ENCODE assay signal across 8 cellular contexts in the genomic region with DNA sequence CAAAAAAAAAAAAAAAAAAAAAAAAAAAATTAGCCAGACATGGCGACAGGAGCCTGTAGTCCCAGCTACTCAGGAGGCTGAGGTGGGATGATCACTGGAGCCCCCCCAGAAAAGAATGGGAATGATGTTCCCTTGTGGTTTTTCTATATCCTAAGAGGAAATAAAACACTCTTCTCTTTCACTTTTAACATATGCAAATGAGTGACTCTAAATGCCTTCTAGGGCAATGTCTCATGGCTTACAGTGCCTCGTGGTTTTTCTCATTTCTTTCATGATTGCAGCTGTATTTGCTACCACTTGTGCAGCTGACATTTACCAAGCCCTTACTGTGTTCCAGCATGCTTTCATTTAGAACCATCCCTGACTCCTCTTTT. TPM values are rescaled to one million over a fixed set of nuclear protein-coding genes. Genes with fewer than 3 reads are reported as not detected.
DNase-seq lines count a peak whose midpoint lies in the region; ATAC-seq, FAIRE-seq and TF ChIP-seq lines count a peak whose summit lies in the region.
"Had no signal": no experiment of that assay in that cellular context is flagged by ENCODE, and none has a peak within 500 bp of the region (broad histone marks: within the 10 kb centered on the region; RNA-seq: fewer than 3 reads in every experiment).

No MANE protein-coding gene starts in this region.

- no peak overlapping the region for H3K27ac ChIP-seq in thyroid gland

- TF ChIP-seq POLR2A in thyroid gland (IDR thresholded peaks at IDR 0.05) = no peak

- no peak for TF ChIP-seq CTCF in thyroid gland (IDR thresholded peaks at IDR 0.05)

- peaks cover 0 to 3% of the 10 kb centered on the region in 2 donors for H3K4me1 ChIP-seq in thyroid gland

- no peak overlapping the region for H3K4me3 ChIP-seq in thyroid gland (replicated peaks in 1 of 3)

- DNase-seq in GM18507 (ENCODE audit: extremely low spot score, insufficient read length, low read depth) = no peak
- DNase-seq in HCEC 1CT = peak; percentile 66
- DNase-seq in kidney tubule cell (ENCODE audit: low spot score) = peak; percentile 42
- no peak for DNase-seq in thyroid gland
- no peak for DNase-seq in frontal cortex (ENCODE audit: low spot score in 2 of 2)
- DNase-seq in A172 (ENCODE audit: low spot score) = no peak

- peak; percentile 41 for ATAC-seq in SK-N-SH treated with all-trans-retinoic acid at 6 μM for 48 hours

- H3K36me3 ChIP-seq in thyroid gland = no peaks in the 10 kb centered on the region
- H3K36me3 ChIP-seq: tibial nerve had no signal

- no peaks in the 10 kb centered on the region for H3K9me3 ChIP-seq in thyroid gland
- H3K9me3 ChIP-seq: tibial nerve had no signal

- intact Hi-C loops in thyroid gland (cut with DNase I) = no loop called here

- FAIRE-seq in GM18507 (lab: Jason Lieb, UNC) = peak; percentile 85
- no peak for FAIRE-seq in frontal cortex (lab: Jason Lieb, UNC)

- no peaks in the 10 kb centered on the region for H3K27me3 ChIP-seq in thyroid gland
- H3K27me3 ChIP-seq: tibial nerve had no signal

- WGBS in thyroid gland, 2 donors = 63 to 65% methylated on average over 2 of the region's 2 CpGs

TF ChIP-seq in SK-N-SH treated with all-trans-retinoic acid at 6 μM for 48 hours, 23 proteins besides CTCF, POLR2A, EP300 and RAD21:
- TF ChIP-seq ZFP3 (CRISPR knock-in tag; IDR thresholded peaks at IDR 0.05) (no peak), ARNTL (CRISPR knock-in tag; IDR thresholded peaks at IDR 0.05; ENCODE audit: borderline replicate concordance, low read depth) (no peak), ZNF70 (CRISPR knock-in tag; IDR thresholded peaks at IDR 0.05) (no peak), TCF4 (CRISPR knock-in tag; IDR thresholded peaks at IDR 0.05; ENCODE audit: borderline replicate concordance) (no peak), ZFP30 (CRISPR knock-in tag; IDR thresholded peaks at IDR 0.05) (no peak), SNAI2 (CRISPR knock-in tag; IDR thresholded peaks at IDR 0.05) (no peak), PPARA (CRISPR knock-in tag; IDR thresholded peaks at IDR 0.05; ENCODE audit: borderline replicate concordance) (no peak), RARB (CRISPR knock-in tag; IDR thresholded peaks at IDR 0.05) (no peak), ZC3H10 (CRISPR knock-in tag; IDR thresholded peaks at IDR 0.05) (no peak), CSDC2 (CRISPR knock-in tag; IDR thresholded peaks at IDR 0.05) (no peak), ZNF8 (CRISPR knock-in tag; IDR thresholded peaks at IDR 0.05) (no peak), ISL1 (CRISPR knock-in tag; IDR thresholded peaks at IDR 0.05) (no peak), ESRRG (CRISPR knock-in tag; IDR thresholded peaks at IDR 0.05) (no peak), TOX (CRISPR knock-in tag; IDR thresholded peaks at IDR 0.05; ENCODE audit: borderline replicate concordance) (no peak)
- TF ChIP-seq, protein P1, sequence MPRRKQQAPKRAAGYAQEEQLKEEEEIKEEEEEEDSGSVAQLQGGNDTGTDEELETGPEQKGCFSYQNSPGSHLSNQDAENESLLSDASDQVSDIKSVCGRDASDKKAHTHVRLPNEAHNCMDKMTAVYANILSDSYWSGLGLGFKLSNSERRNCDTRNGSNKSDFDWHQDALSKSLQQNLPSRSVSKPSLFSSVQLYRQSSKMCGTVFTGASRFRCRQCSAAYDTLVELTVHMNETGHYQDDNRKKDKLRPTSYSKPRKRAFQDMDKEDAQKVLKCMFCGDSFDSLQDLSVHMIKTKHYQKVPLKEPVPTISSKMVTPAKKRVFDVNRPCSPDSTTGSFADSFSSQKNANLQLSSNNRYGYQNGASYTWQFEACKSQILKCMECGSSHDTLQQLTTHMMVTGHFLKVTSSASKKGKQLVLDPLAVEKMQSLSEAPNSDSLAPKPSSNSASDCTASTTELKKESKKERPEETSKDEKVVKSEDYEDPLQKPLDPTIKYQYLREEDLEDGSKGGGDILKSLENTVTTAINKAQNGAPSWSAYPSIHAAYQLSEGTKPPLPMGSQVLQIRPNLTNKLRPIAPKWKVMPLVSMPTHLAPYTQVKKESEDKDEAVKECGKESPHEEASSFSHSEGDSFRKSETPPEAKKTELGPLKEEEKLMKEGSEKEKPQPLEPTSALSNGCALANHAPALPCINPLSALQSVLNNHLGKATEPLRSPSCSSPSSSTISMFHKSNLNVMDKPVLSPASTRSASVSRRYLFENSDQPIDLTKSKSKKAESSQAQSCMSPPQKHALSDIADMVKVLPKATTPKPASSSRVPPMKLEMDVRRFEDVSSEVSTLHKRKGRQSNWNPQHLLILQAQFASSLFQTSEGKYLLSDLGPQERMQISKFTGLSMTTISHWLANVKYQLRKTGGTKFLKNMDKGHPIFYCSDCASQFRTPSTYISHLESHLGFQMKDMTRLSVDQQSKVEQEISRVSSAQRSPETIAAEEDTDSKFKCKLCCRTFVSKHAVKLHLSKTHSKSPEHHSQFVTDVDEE (CRISPR knock-in tag; IDR thresholded peaks at IDR 0.05) = no peak
- TF ChIP-seq, protein P2, sequence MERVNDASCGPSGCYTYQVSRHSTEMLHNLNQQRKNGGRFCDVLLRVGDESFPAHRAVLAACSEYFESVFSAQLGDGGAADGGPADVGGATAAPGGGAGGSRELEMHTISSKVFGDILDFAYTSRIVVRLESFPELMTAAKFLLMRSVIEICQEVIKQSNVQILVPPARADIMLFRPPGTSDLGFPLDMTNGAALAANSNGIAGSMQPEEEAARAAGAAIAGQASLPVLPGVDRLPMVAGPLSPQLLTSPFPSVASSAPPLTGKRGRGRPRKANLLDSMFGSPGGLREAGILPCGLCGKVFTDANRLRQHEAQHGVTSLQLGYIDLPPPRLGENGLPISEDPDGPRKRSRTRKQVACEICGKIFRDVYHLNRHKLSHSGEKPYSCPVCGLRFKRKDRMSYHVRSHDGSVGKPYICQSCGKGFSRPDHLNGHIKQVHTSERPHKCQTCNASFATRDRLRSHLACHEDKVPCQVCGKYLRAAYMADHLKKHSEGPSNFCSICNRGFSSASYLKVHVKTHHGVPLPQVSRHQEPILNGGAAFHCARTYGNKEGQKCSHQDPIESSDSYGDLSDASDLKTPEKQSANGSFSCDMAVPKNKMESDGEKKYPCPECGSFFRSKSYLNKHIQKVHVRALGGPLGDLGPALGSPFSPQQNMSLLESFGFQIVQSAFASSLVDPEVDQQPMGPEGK (CRISPR knock-in tag; IDR thresholded peaks at IDR 0.05; ENCODE audit: borderline replicate concordance) = no peak
- TF ChIP-seq, protein P3, sequence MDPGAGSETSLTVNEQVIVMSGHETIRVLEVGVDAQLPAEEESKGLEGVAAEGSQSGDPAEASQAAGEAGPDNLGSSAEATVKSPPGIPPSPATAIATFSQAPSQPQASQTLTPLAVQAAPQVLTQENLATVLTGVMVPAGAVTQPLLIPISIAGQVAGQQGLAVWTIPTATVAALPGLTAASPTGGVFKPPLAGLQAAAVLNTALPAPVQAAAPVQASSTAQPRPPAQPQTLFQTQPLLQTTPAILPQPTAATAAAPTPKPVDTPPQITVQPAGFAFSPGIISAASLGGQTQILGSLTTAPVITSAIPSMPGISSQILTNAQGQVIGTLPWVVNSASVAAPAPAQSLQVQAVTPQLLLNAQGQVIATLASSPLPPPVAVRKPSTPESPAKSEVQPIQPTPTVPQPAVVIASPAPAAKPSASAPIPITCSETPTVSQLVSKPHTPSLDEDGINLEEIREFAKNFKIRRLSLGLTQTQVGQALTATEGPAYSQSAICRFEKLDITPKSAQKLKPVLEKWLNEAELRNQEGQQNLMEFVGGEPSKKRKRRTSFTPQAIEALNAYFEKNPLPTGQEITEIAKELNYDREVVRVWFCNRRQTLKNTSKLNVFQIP (CRISPR knock-in tag; IDR thresholded peaks at IDR 0.05; ENCODE audit: borderline replicate concordance, low read depth) = no peak
- TF ChIP-seq, protein P4, sequence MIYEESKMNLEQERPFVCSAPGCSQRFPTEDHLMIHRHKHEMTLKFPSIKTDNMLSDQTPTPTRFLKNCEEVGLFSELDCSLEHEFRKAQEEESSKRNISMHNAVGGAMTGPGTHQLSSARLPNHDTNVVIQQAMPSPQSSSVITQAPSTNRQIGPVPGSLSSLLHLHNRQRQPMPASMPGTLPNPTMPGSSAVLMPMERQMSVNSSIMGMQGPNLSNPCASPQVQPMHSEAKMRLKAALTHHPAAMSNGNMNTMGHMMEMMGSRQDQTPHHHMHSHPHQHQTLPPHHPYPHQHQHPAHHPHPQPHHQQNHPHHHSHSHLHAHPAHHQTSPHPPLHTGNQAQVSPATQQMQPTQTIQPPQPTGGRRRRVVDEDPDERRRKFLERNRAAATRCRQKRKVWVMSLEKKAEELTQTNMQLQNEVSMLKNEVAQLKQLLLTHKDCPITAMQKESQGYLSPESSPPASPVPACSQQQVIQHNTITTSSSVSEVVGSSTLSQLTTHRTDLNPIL (CRISPR knock-in tag; IDR thresholded peaks at IDR 0.05; ENCODE audit: low read depth) = no peak
- TF ChIP-seq, protein P5, sequence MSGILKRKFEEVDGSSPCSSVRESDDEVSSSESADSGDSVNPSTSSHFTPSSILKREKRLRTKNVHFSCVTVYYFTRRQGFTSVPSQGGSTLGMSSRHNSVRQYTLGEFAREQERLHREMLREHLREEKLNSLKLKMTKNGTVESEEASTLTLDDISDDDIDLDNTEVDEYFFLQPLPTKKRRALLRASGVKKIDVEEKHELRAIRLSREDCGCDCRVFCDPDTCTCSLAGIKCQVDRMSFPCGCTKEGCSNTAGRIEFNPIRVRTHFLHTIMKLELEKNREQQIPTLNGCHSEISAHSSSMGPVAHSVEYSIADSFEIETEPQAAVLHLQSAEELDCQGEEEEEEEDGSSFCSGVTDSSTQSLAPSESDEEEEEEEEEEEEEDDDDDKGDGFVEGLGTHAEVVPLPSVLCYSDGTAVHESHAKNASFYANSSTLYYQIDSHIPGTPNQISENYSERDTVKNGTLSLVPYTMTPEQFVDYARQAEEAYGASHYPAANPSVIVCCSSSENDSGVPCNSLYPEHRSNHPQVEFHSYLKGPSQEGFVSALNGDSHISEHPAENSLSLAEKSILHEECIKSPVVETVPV (CRISPR knock-in tag; IDR thresholded peaks at IDR 0.05) = no peak
TF ChIP-seq in SK-N-SH treated with all-trans-retinoic acid at 6 μM for 48 hours: peak in this region for 0.

RNA-seq across cellular contexts. Expression of a gene that starts 26.4 kb away (rescaled TPM):
- total RNA-seq in thyroid gland = 10 to 100 TPM; 15.3 to 42.1 (median 30.1) TPM
- 24.1 TPM for total RNA-seq in frontal cortex
- total RNA-seq in A172 (2014; rRNA removed; shearing (Covaris generic)) = 14.6 and 26.8 TPM in 2 replicates

RNA-seq across cellular contexts. Expression of a gene that starts 28.8 kb away (rescaled TPM):
- total RNA-seq in thyroid gland (100 to 1,000 TPM in 1 of 4 donors, 10 to 100 TPM in 3; 55.9 to 141 (median 76.5) TPM), frontal cortex (3.7 TPM)
- 59.9 and 61.1 TPM in 2 replicates for total RNA-seq in A172 (2014; rRNA removed; shearing (Covaris generic))

RNA-seq across cellular contexts. Expression of a gene that starts 39.5 kb away (rescaled TPM):
- total RNA-seq in thyroid gland (10 to 100 TPM in 3 of 4 donors, 1 to 10 TPM in 1; 9.9 to 15.2 (median 12.0) TPM), frontal cortex (2.4 TPM)
- total RNA-seq in A172 (2014; rRNA removed; shearing (Covaris generic)) = 91.0 and 92.8 TPM in 2 replicates

Comparison
In these comparisons a context has a peak if more than half of its experiments do, and no peak if none do; other contexts are left out.
1. DNase-seq: peak in HCEC 1CT (single experiment) and kidney tubule cell (single experiment); none in GM18507 (single experiment), thyroid gland (0 of 2), frontal cortex (0 of 2) and A172 (single experiment).
2. RNA of a gene that starts 28.8 kb away (total RNA-seq): 55.9 to 141 TPM in thyroid gland and 59.9 to 61.1 TPM in A172; 3.7 TPM in frontal cortex (single experiment); every median in the first group is over 10 times any median in the second.